Comparison of ENCODE assay signal across 27 cellular contexts in the genomic region with DNA sequence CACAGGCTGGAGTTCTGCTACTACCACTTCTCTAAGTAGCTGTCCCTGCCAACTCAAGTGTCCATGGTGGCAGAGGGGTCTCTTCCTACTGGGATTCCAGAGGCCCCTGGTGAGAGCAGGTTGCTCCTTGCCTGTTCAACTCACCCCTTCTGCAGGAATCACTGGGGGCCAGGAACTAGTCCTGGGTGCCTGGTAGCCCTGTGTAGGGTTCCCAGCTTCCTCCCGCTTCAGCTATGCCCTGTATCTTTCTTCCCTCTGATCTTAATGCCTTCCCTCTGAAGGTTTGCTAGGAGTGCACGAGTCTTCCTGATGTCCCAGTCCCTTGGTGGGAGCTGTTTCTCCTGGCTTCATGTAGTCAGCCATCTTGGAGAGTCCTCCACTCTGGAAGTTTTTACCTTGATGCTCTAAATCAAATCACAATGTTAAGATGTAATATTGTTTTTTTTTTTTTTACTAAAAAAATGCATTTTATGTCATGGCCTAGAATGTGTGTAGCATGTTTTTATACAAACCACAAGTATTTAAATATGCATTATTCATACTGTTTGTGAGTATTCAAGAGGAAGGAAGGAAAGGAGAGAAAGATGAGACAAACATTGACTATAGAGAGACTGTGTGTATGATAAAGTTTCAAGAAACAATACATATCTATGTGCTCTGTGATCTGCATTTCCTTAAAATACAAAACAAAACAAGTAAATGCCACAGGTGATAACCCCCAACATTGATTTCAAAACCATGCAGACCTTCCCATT. TPM values are rescaled to one million over a fixed set of nuclear protein-coding genes. Genes with fewer than 3 reads are reported as not detected.
DNase-seq lines count a peak whose midpoint lies in the region; ATAC-seq and TF ChIP-seq lines count a peak whose summit lies in the region.
"Had no signal": no experiment of that assay in that cellular context is flagged by ENCODE, and none has a peak within 500 bp of the region (broad histone marks: within the 10 kb centered on the region; RNA-seq: fewer than 3 reads in every experiment).

No MANE protein-coding gene starts in this region.

- TF ChIP-seq CTCF in upper lobe of right lung (IDR thresholded peaks at IDR 0.05): no peak
- no peak for TF ChIP-seq CTCF in coronary artery (IDR thresholded peaks at IDR 0.05)

- H3K4me1 ChIP-seq in upper lobe of right lung: peaks cover 6% of the 10 kb centered on the region

- H3K36me3 ChIP-seq in upper lobe of right lung: no peaks in the 10 kb centered on the region
- H3K36me3 ChIP-seq: ascending aorta, right lobe of liver, stomach, tibial artery, WERI-Rb-1 had no signal

- H3K4me3 ChIP-seq in upper lobe of right lung (no peak overlapping the region), coronary artery (no peak overlapping the region)
- H3K4me3 ChIP-seq: ascending aorta, right lobe of liver, stomach, tibial artery had no signal

- ATAC-seq in Right ventricle myocardium superior (ENCODE audit: poor library complexity) (peak; percentile 32), left ventricle myocardium superior (peak; percentile 37), upper lobe of right lung (peak; percentile 12)
- ATAC-seq: activated naive CD4-positive, alpha-beta T cell treated with anti-CD3 and anti-CD28 coated beads, Interleukin-2, amount 50 U/mL, for 72 hours; activated T-helper 17 cell treated with anti-CD3 and anti-CD28 coated beads, Interleukin-2, amount 50 U/mL, for 72 hours; foreskin keratinocyte had no signal

- H3K27me3 ChIP-seq in upper lobe of right lung: no peaks in the 10 kb centered on the region
- H3K27me3 ChIP-seq: ascending aorta, foreskin keratinocyte, right lobe of liver, stomach, tibial artery had no signal

- no peak overlapping the region for H3K27ac ChIP-seq in upper lobe of right lung
- no peak overlapping the region for H3K27ac ChIP-seq in coronary artery
- H3K27ac ChIP-seq: ascending aorta, foreskin keratinocyte, right lobe of liver, stomach, tibial artery, WERI-Rb-1 had no signal

- no peak for TF ChIP-seq EP300 in Ishikawa (IDR thresholded peaks at IDR 0.05; ENCODE audit: borderline replicate concordance)

- no peak for TF ChIP-seq RAD21 in Ishikawa (IDR thresholded peaks at IDR 0.05; ENCODE audit: low read depth)

- DNase-seq in Right ventricle myocardium superior: no peak
- no peak for DNase-seq in cardiac septum (ENCODE audit: low spot score)
- no peak for DNase-seq in left ventricle myocardium superior
- no peak for DNase-seq in upper lobe of right lung
- DNase-seq in NCI-H82 (lab: John Stamatoyannopoulos, UW): no peak
- DNase-seq in coronary artery (ENCODE audit: low spot score): no peak
- DNase-seq in NK-92 (lab: John Stamatoyannopoulos, UW; ENCODE audit: unreplicated experiment): no peak
- DNase-seq: activated CD4-positive, alpha-beta T cell treated with anti-CD3 and anti-CD28 coated beads, Interleukin-2, amount 50 U/mL, for 1 hour; DMS153; effector CD4-positive, alpha-beta T cell; erythroblast; foreskin keratinocyte; GDM1; GOT3; hippocampal formation; immature natural killer cell; Karpas-422; midbrain; NCI-H524; right lobe of liver; stomach; tibial artery; WERI-Rb-1 had no signal

- intact Hi-C loops in Right ventricle myocardium superior (cut with DNase I) (loop anchor here (10.0 kb wide), 1 partner anchor 50 kb away; the partner anchor contains the start of gene FRS2), cardiac septum (cut with DNase I) (no loop called here), left ventricle myocardium superior (cut with micrococcal nuclease) (no loop called here), upper lobe of right lung (cut with DNase I) (no loop called here)

- peaks cover 4% of the 10 kb centered on the region for H3K9me3 ChIP-seq in upper lobe of right lung
- H3K9me3 ChIP-seq: right lobe of liver had no signal

TF ChIP-seq in Ishikawa, 13 proteins besides CTCF, POLR2A, EP300 and RAD21:
- TF ChIP-seq TAF1 (IDR thresholded peaks at IDR 0.05; ENCODE audit: low read depth) (no peak), YY1 (IDR thresholded peaks at IDR 0.05; ENCODE audit: low read depth) (0 out of 2 replicates have a peak, but pooled peaks have one; percentile 22)

RNA-seq across cellular contexts. Expression of gene FRS2, which starts 54.7 kb away (rescaled TPM):
- total RNA-seq in Right ventricle myocardium superior: 18.0 TPM
- total RNA-seq in cardiac septum: 22.6 TPM
- total RNA-seq in left ventricle myocardium superior: 25.2 TPM
- 31.0 TPM for total RNA-seq in upper lobe of right lung
